Comparison of ENCODE assay signal across 15 cellular contexts in genomic region chr11:117945047-117945820, GRCh38. TPM values are rescaled to one million over a fixed set of nuclear protein-coding genes. Genes with fewer than 3 reads are reported as not detected.
DNase-seq lines count a peak whose midpoint lies in the region; ATAC-seq and TF ChIP-seq lines count a peak whose summit lies in the region.
"Had no signal": no experiment of that assay in that cellular context is flagged by ENCODE, and none has a peak within 500 bp of the region (broad histone marks: within the 10 kb centered on the region; RNA-seq: fewer than 3 reads in every experiment).

No MANE protein-coding gene starts in this region.

- WGBS in lung, 2 donors = 31 to 37% methylated on average over 7 of the region's 7 CpGs

- no peak overlapping the region for H3K27ac ChIP-seq in WERI-Rb-1
- H3K27ac ChIP-seq in lung (ENCODE audit: low read depth in 1 of 2, low read length in 1 of 2) = peak overlapping the region in 1 of 2 donors; percentile 79
- H3K27ac ChIP-seq: prostate gland, transverse colon, VCaP had no signal

- H3K36me3 ChIP-seq in WERI-Rb-1 (no peaks in the 10 kb centered on the region), lung (ENCODE audit: control insufficient read depth in 2 of 2, insufficient read depth in 2 of 2, low read length in 2 of 2) (no peaks in the 10 kb centered on the region)
- H3K36me3 ChIP-seq: prostate gland, transverse colon had no signal

- DNase-seq in CD1c-positive myeloid dendritic cell (ENCODE audit: extremely low spot score) (peak; percentile 62), WERI-Rb-1 (no peak), lung (ENCODE audit: low spot score) (peak; percentile 23), NCI-H2171 treated with DMSO at 0.1 percent for 48 hours (lab: John Stamatoyannopoulos, UW) (no peak)
- DNase-seq in NK-92 treated with Interleukin-12 subunit alpha and Interleukin-12 subunit beta, amount 100 ng/mL, for 24 hours (lab: John Stamatoyannopoulos, UW) = no peak
- DNase-seq in central memory CD4-positive, alpha-beta T cell = no peak
- DNase-seq: activated effector memory CD4-positive, alpha-beta T cell treated with anti-CD3 and anti-CD28 coated beads, Interleukin-2, amount 50 U/mL, for 16 hours; foreskin melanocyte; left colon; NCI-H2029 treated with DMSO at 0.1 percent for 48 hours; transverse colon had no signal

- H3K9me3 ChIP-seq in WERI-Rb-1 (ENCODE audit: severe bottlenecking) (peaks cover 4% of the 10 kb centered on the region), lung (ENCODE audit: control insufficient read depth in 2 of 2, insufficient read depth in 1 of 2, low read length in 1 of 2) (peaks cover 0 to 4% of the 10 kb centered on the region in 2 donors)
- H3K9me3 ChIP-seq: prostate gland, transverse colon had no signal

- H3K27me3 ChIP-seq in WERI-Rb-1 (ENCODE audit: insufficient read depth, low read depth, severe bottlenecking) (no peaks in the 10 kb centered on the region), lung (ENCODE audit: control insufficient read depth, insufficient read depth) (no peaks in the 10 kb centered on the region)
- H3K27me3 ChIP-seq: transverse colon had no signal

- H3K4me1 ChIP-seq in lung (ENCODE audit: control insufficient read depth in 2 of 2, insufficient read depth in 2 of 2, low read length in 2 of 2) = peaks cover 0 to 3% of the 10 kb centered on the region in 2 donors
- H3K4me1 ChIP-seq: prostate gland, transverse colon had no signal

- H3K4me3 ChIP-seq in WERI-Rb-1 (ENCODE audit: low read depth, low read length) (no peak overlapping the region), lung (no peak overlapping the region)
- H3K4me3 ChIP-seq: prostate gland, transverse colon had no signal

- ATAC-seq in lung (ENCODE audit: insufficient read depth, low FRiP score) (no peak), HG02840 (IDR thresholded peaks at IDR 0.05; ENCODE audit: low FRiP score, unreplicated experiment) (no peak)
- ATAC-seq: left colon had no signal

- TF ChIP-seq CTCF in GM12872 (IDR thresholded peaks at IDR 0.05; ENCODE audit: insufficient read depth, low read depth, low read length) (peak; percentile 49), WERI-Rb-1 (IDR thresholded peaks at IDR 0.05; ENCODE audit: low read depth, low read length) (peak; percentile 51), lung (IDR thresholded peaks at IDR 0.05; ENCODE audit: control extremely low read depth, extremely low read depth) (no peak)

RNA-seq across cellular contexts. Expression of gene TMPRSS13, which starts 16.0 kb away (rescaled TPM):
- total RNA-seq in lung = 1 to 10 TPM; 9.4 TPM
- 1 to 10 TPM; 5.8 to 9.1 TPM for polyA plus RNA-seq in lung

RNA-seq across cellular contexts. Expression of gene IL10RA, which starts 41.0 kb away (rescaled TPM):
- 10 to 100 TPM; 15.4 to 41.1 TPM for total RNA-seq in lung
- polyA plus RNA-seq in lung = 10 to 100 TPM in 1 of 2 donors, 1 to 10 TPM in 1; 7.9 to 52.5 TPM

Comparison
In these comparisons a context has a peak if more than half of its experiments do, and no peak if none do; other contexts are left out.
1. DNase-seq: peak in CD1c-positive myeloid dendritic cell (single experiment) and lung (single experiment); none in WERI-Rb-1 (single experiment), NK-92 treated with Interleukin-12 subunit alpha and Interleukin-12 subunit beta, amount 100 ng/mL, for 24 hours (single experiment), NCI-H2171 treated with DMSO at 0.1 percent for 48 hours (single experiment) and central memory CD4-positive, alpha-beta T cell (single experiment).